Comparison of ENCODE assay signal across 19 cellular contexts in genomic region chr20:37943033-37943432, GRCh38. TPM values are rescaled to one million over a fixed set of nuclear protein-coding genes. Genes with fewer than 3 reads are reported as not detected.
DNase-seq lines count a peak whose midpoint lies in the region; ATAC-seq and TF ChIP-seq lines count a peak whose summit lies in the region.
"Had no signal": no experiment of that assay in that cellular context is flagged by ENCODE, and none has a peak within 500 bp of the region (broad histone marks: within the 10 kb centered on the region; RNA-seq: fewer than 3 reads in every experiment).

No MANE protein-coding gene starts in this region.

- H3K9me3 Mint-ChIP-seq in progenitor cell of endocrine pancreas (ENCODE audit: low read depth): peaks cover 11% of the 10 kb centered on the region
- H3K9me3 Mint-ChIP-seq: CD8-positive, alpha-beta T cell had no signal

- ATAC-seq in RWPE2 (ENCODE audit: low read depth) (no peak), left lung (peak; percentile 69), GM19397 (IDR thresholded peaks at IDR 0.05; ENCODE audit: unreplicated experiment) (no peak), GM18873 (IDR thresholded peaks at IDR 0.05; ENCODE audit: low FRiP score, unreplicated experiment) (no peak)
- ATAC-seq: CD8-positive, alpha-beta T cell; GM12878; Right ventricle myocardium inferior had no signal

- no peaks in the 10 kb centered on the region for H3K27me3 ChIP-seq in RWPE2 (ENCODE audit: insufficient read depth, poor library complexity, severe bottlenecking)
- H3K27me3 ChIP-seq in left lung: peaks cover 0 to 4% of the 10 kb centered on the region in 2 donors

- H3K4me1 Mint-ChIP-seq in progenitor cell of endocrine pancreas (ENCODE audit: low read depth): peaks cover 12% of the 10 kb centered on the region

- H3K36me3 ChIP-seq in RWPE2 (ENCODE audit: low read depth) (no peaks in the 10 kb centered on the region), left lung (no peaks in the 10 kb centered on the region)

- no peaks in the 10 kb centered on the region for H3K27me3 Mint-ChIP-seq in progenitor cell of endocrine pancreas

- peak; percentile 33 for DNase-seq in activated CD8-positive, alpha-beta memory T cell treated with anti-CD3 and anti-CD28 coated beads for 24 hours
- no peak for DNase-seq in activated CD8-positive, alpha-beta memory T cell treated with anti-CD3 and anti-CD28 coated beads, Interleukin-2, amount 50 U/mL, for 4 hours
- DNase-seq in RWPE2 (ENCODE audit: low spot score) (peak; percentile 44), left lung (no peak), ureter (ENCODE audit: low spot score) (peak; percentile 20), progenitor cell of endocrine pancreas (ENCODE audit: low spot score, unreplicated experiment) (no peak)
- DNase-seq: DMS79 treated with DMSO at 0.1 percent for 48 hours, HFFc6, KBM-7, NCI-H1436, NCI-H2081, NCI-H774, PC-9 had no signal

- H3K27ac ChIP-seq in RWPE2 (ENCODE audit: poor library complexity, severe bottlenecking): no peak overlapping the region
- no peak overlapping the region for H3K27ac ChIP-seq in left lung
- H3K27ac ChIP-seq: PC-9 had no signal

- H3K4me1 ChIP-seq in RWPE2 (ENCODE audit: insufficient read depth, poor library complexity, severe bottlenecking) (no peaks in the 10 kb centered on the region), left lung (no peaks in the 10 kb centered on the region)

- H3K36me3 Mint-ChIP-seq in progenitor cell of endocrine pancreas (ENCODE audit: insufficient read depth): no peaks in the 10 kb centered on the region
- H3K36me3 Mint-ChIP-seq: CD8-positive, alpha-beta T cell had no signal

- H3K4me3 ChIP-seq in RWPE2 (ENCODE audit: severe bottlenecking): no peak overlapping the region
- H3K4me3 ChIP-seq in left lung: no peak overlapping the region
- H3K4me3 ChIP-seq: GM12878, PC-9 had no signal

- TF ChIP-seq CTCF in RWPE2 (IDR thresholded peaks at IDR 0.05; ENCODE audit: poor library complexity, severe bottlenecking) (no peak), left lung (IDR thresholded peaks at IDR 0.05) (no peak), progenitor cell of endocrine pancreas (IDR thresholded peaks at IDR 0.05; ENCODE audit: unreplicated experiment) (no peak)

- no peak overlapping the region for H3K27ac Mint-ChIP-seq in progenitor cell of endocrine pancreas
- H3K27ac Mint-ChIP-seq: CD8-positive, alpha-beta T cell; HFFc6 had no signal

- intact Hi-C loops in left lung (cut with DNase I): no loop called here

- no peak overlapping the region for H3K4me3 Mint-ChIP-seq in progenitor cell of endocrine pancreas (ENCODE audit: low read depth)
- H3K4me3 Mint-ChIP-seq: CD8-positive, alpha-beta T cell; HFFc6 had no signal

- H3K9me3 ChIP-seq in RWPE2 (ENCODE audit: severe bottlenecking) (no peaks in the 10 kb centered on the region), left lung (peaks cover 0 to 3% of the 10 kb centered on the region in 2 donors)

RNA-seq across cellular contexts. Expression of gene VSTM2L, which starts 40.1 kb away (rescaled TPM):
- 10 to 100 TPM; 30.1 to 31.9 TPM for total RNA-seq in left lung
- total RNA-seq in ureter: 7.1 TPM
- 5.0 and 6.2 TPM in 2 replicates for total RNA-seq in progenitor cell of endocrine pancreas
- total RNA-seq: CD8-positive, alpha-beta T cell; NCI-H460 had no signal

Comparison
In these comparisons a context has a peak if more than half of its experiments do, and no peak if none do; other contexts are left out.
1. DNase-seq: peak in activated CD8-positive, alpha-beta memory T cell treated with anti-CD3 and anti-CD28 coated beads for 24 hours (single experiment), RWPE2 (single experiment) and ureter (single experiment); none in activated CD8-positive, alpha-beta memory T cell treated with anti-CD3 and anti-CD28 coated beads, Interleukin-2, amount 50 U/mL, for 4 hours (single experiment), left lung (0 of 2) and progenitor cell of endocrine pancreas (single experiment).